ENCODE assay signal across 23 cellular contexts in the genomic region with DNA sequence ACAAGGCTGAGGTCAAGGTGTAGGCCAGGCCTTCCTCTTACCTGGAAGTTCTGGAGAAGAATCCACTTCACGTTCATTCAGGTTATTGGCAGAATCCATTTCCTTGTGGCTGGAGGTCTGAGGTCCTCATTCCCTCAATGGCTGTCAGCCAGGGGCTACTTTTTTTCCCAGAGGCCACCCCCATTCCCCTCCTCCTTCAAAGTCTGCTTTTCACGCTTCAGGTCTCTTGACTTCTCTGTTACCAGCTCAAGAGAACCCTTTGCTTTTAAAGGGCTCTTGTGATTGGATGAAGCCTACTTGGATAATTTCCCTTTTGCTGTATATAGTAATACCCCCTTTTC. TPM values are rescaled to one million over a fixed set of nuclear protein-coding genes. Genes with fewer than 3 reads are reported as not detected.
DNase-seq lines count a peak whose midpoint lies in the region; ATAC-seq, FAIRE-seq and TF ChIP-seq lines count a peak whose summit lies in the region.
"Had no signal": no experiment of that assay in that cellular context is flagged by ENCODE, and none has a peak within 500 bp of the region (broad histone marks: within the 10 kb centered on the region; RNA-seq: fewer than 3 reads in every experiment).

No MANE protein-coding gene starts in this region.

- H3K9me2 ChIP-seq in PC-9 (ENCODE audit: insufficient read depth) (no peaks in the 10 kb centered on the region), hepatocyte (replicated peaks; ENCODE audit: insufficient read depth) (no peaks in the 10 kb centered on the region)

- H3K36me3 ChIP-seq in PC-9 (ENCODE audit: low read depth) (no peaks in the 10 kb centered on the region), hepatocyte (replicated peaks; ENCODE audit: insufficient read depth, low read depth) (no peaks in the 10 kb centered on the region), psoas muscle (ENCODE audit: insufficient read depth in 1 of 2, low read depth in 1 of 2) (no peaks in the 10 kb centered on the region)
- H3K36me3 ChIP-seq: BLaER1, ovary, sigmoid colon, uterus had no signal

- no peak for FAIRE-seq in GM19239 (lab: Jason Lieb, UNC)

- H3K27me3 ChIP-seq in PC-9 (ENCODE audit: insufficient read depth, low read depth) (no peaks in the 10 kb centered on the region), hepatocyte (no peaks in the 10 kb centered on the region), psoas muscle (ENCODE audit: insufficient read depth in 3 of 3, low read length in 2 of 3) (no peaks in the 10 kb centered on the region)
- H3K27me3 ChIP-seq: BLaER1, ovary, sigmoid colon, stomach, uterus had no signal

- H4K20me1 ChIP-seq in PC-9 (ENCODE audit: insufficient read depth) = no peaks in the 10 kb centered on the region
- H4K20me1 ChIP-seq in hepatocyte (ENCODE audit: insufficient read depth, poor library complexity, severe bottlenecking) = no peaks in the 10 kb centered on the region
- H4K20me1 ChIP-seq: BLaER1 had no signal

- TF ChIP-seq CTCF in PC-9 (conservative IDR thresholded peaks at IDR 0.05) = no peak
- no peak for TF ChIP-seq CTCF in hepatocyte (IDR thresholded peaks at IDR 0.05; ENCODE audit: poor library complexity)
- TF ChIP-seq CTCF in psoas muscle (IDR thresholded peaks at IDR 0.05) = no peak

- H3K9me3 Mint-ChIP-seq in T-helper 1 cell treated with Interleukin-12 subunit alpha and Interleukin-12 subunit beta and Interleukin-4 antibody, amounts not matched to agents 30 μg/mL and 1 μg/mL, for 36 hours = peaks cover 3% of the 10 kb centered on the region
- H3K9me3 Mint-ChIP-seq: T-cell had no signal

- no TSS peak for BruUV-seq in PC-9 (replicated peaks; lab: Mats Ljungman, UMichigan)

- 85% methylated on average over 2 of the region's 2 CpGs for WGBS in hepatocyte (ENCODE audit: low lambda C conversion rate, missing lambda C conversion rate)
- 86 to 98% (median 92%) methylated on average over 2 of the region's 2 CpGs for WGBS in psoas muscle, 3 donors

- peaks cover 13% of the 10 kb centered on the region for H3K36me3 Mint-ChIP-seq in T-helper 1 cell treated with Interleukin-12 subunit alpha and Interleukin-12 subunit beta and Interleukin-4 antibody, amounts not matched to agents 30 μg/mL and 1 μg/mL, for 36 hours (ENCODE audit: low read depth)

- intact Hi-C loops in PC-9 (cut with micrococcal nuclease; ENCODE audit: unreplicated experiment) = loop anchor here (5.0 kb wide), 2 partner anchors 84 to 119 kb away; partner anchors contain the start of gene KSR1
- intact Hi-C loops in psoas muscle (cut with DNase I) = no loop called here

- POLR2A ChIA-PET in PC-9 (lab: Charles Lee; ENCODE audit: unreplicated experiment) = no interaction called here

- H3K4me1 Mint-ChIP-seq in T-helper 1 cell treated with Interleukin-12 subunit alpha and Interleukin-12 subunit beta and Interleukin-4 antibody, amounts not matched to agents 30 μg/mL and 1 μg/mL, for 36 hours (ENCODE audit: low read depth) = peaks cover 77% of the 10 kb centered on the region

- H3K4me1 ChIP-seq in PC-9 (replicated peaks; ENCODE audit: insufficient read depth) (peaks cover 40% of the 10 kb centered on the region), hepatocyte (ENCODE audit: insufficient read depth) (peaks cover 47% of the 10 kb centered on the region), psoas muscle (peaks cover 64% of the 10 kb centered on the region)

- H3K4me2 ChIP-seq in PC-9 (no peak overlapping the region; the same call in 1 of the 2 replicates), hepatocyte (no peak overlapping the region)
- H3K4me2 ChIP-seq: BLaER1 had no signal

- H3K79me2 ChIP-seq in PC-9 (ENCODE audit: low read depth) (no peaks in the 10 kb centered on the region), hepatocyte (peaks cover 52% of the 10 kb centered on the region)

- H3K27ac ChIP-seq in PC-9 (peak overlapping the region; percentile 73), hepatocyte (peak overlapping the region; percentile 98), psoas muscle (peak overlapping the region; percentile 94)
- H3K27ac ChIP-seq: BLaER1, ovary had no signal

- H3K4me3 Mint-ChIP-seq in T-helper 1 cell treated with Interleukin-12 subunit alpha and Interleukin-12 subunit beta and Interleukin-4 antibody, amounts not matched to agents 30 μg/mL and 1 μg/mL, for 36 hours = no peak overlapping the region
- H3K4me3 Mint-ChIP-seq: T-cell had no signal

- H3K27ac Mint-ChIP-seq in T-helper 1 cell treated with Interleukin-12 subunit alpha and Interleukin-12 subunit beta and Interleukin-4 antibody, amounts not matched to agents 30 μg/mL and 1 μg/mL, for 36 hours = peak overlapping the region; percentile 74

- CTCF ChIA-PET in PC-9 (lab: Charles Lee) = no interaction called here

- H3F3A ChIP-seq in PC-9 (ENCODE audit: insufficient read depth, low read depth) = peaks cover 13% of the 10 kb centered on the region; the same call in 1 of the 2 replicates

- H2AFZ ChIP-seq in PC-9 (no peak overlapping the region), hepatocyte (no peak overlapping the region)

- H3K27me3 Mint-ChIP-seq in T-helper 1 cell treated with Interleukin-12 subunit alpha and Interleukin-12 subunit beta and Interleukin-4 antibody, amounts not matched to agents 30 μg/mL and 1 μg/mL, for 36 hours (ENCODE audit: low read depth) = no peaks in the 10 kb centered on the region
- H3K27me3 Mint-ChIP-seq: T-cell had no signal

- H3K9me3 ChIP-seq in PC-9 (ENCODE audit: insufficient read depth, low read depth) = no peaks in the 10 kb centered on the region
- H3K9me3 ChIP-seq in hepatocyte (ENCODE audit: low read depth) = no peaks in the 10 kb centered on the region
- no peaks in the 10 kb centered on the region for H3K9me3 ChIP-seq in psoas muscle
- H3K9me3 ChIP-seq: BLaER1, ovary, sigmoid colon, stomach, uterus had no signal

- ATAC-seq in psoas muscle = no peak
- ATAC-seq: left ventricle myocardium superior, T-cell had no signal

- DNase-seq in T-helper 1 cell (no peak), PC-9 (no peak), hepatocyte (ENCODE audit: low spot score) (no peak), psoas muscle (no peak), RPMI8226 (no peak), GM19239 (ENCODE audit: insufficient read length, low spot score) (no peak)
- DNase-seq in stimulated activated CD4-positive, alpha-beta T cell treated with anti-CD3 and anti-CD28 coated beads, Interleukin-4, amount 100 ng/mL, for 1 hour = no peak
- DNase-seq: 8988T; amniotic stem cell; effector CD8-positive, alpha-beta T cell; GOT3; Karpas-422; left ventricle myocardium superior; NCI-H1092 treated with DMSO at 0.1 percent for 48 hours; NCI-H2081; NCI-H510A; ovary; sigmoid colon; stomach; T-cell; uterus had no signal

- H3K4me3 ChIP-seq in PC-9 = no peak overlapping the region
- no peak overlapping the region for H3K4me3 ChIP-seq in hepatocyte
- H3K4me3 ChIP-seq in psoas muscle = no peak overlapping the region
- H3K4me3 ChIP-seq: BLaER1, ovary, sigmoid colon, stomach, uterus had no signal

RNA-seq across cellular contexts. Expression of gene LGALS9, which starts 55.1 kb away (rescaled TPM):
- total RNA-seq in PC-9 (2021) (11.2 and 14.5 TPM in 2 replicates), hepatocyte (4.3 and 14.1 TPM in 2 replicates), psoas muscle (10 to 100 TPM in 3 of 4 donors, 1 to 10 TPM in 1; 9.6 to 11.7 (median 11.1) TPM)
- polyA plus RNA-seq in hepatocyte (3.1 and 9.9 TPM in 2 replicates), psoas muscle (10 to 100 TPM in 1 of 3 donors, 1 to 10 TPM in 2; 4.3 to 10.3 (median 7.9) TPM)
